8 cellular contexts compared by ENCODE assay signal in the genomic region with DNA sequence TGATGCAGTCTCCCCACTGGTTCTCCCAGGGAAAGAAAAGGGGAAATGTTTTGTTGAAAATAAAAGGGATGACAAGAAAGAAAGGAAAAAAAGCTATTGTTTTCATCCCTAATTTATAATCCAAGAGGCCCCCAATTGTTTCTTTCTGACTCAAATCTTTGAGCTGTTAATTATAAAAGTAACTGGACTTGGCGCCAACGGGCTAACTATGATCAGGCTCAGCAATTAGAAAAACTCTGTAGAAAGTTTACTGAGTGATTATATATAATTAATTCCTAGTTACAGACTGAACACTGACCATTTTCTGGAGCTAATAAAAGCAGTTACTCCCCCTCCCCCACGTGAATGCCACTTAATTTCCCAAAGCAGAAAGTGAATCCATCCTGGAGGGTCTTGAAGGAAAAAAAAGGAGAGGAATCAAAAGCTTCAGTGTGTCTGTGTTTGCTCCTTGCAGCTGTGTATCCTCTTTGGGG. TPM values are rescaled to one million over a fixed set of nuclear protein-coding genes. Genes with fewer than 3 reads are reported as not detected.
DNase-seq lines count a peak whose midpoint lies in the region; ATAC-seq and TF ChIP-seq lines count a peak whose summit lies in the region.

No MANE protein-coding gene starts in this region.

- H3K4me1 Mint-ChIP-seq in activated CD8-positive, alpha-beta T cell treated with anti-CD3 and anti-CD28 coated beads for 36 hours (ENCODE audit: low read depth), result peaks cover 28% of the 10 kb centered on the region
- H3K4me1 Mint-ChIP-seq in immature natural killer cell, result peaks cover 0 to 20% of the 10 kb centered on the region in 2 donors

- H3K4me3 ChIP-seq in stomach smooth muscle (ENCODE audit: low read length in 2 of 2), result peak overlapping the region; percentile 61 to 69

- no peaks in the 10 kb centered on the region for H3K27me3 Mint-ChIP-seq in activated CD8-positive, alpha-beta T cell treated with anti-CD3 and anti-CD28 coated beads for 36 hours
- H3K27me3 Mint-ChIP-seq in immature natural killer cell (ENCODE audit: low read depth in 3 of 3), result peaks cover 3 to 8% (median 5%) of the 10 kb centered on the region in 3 donors

- TF ChIP-seq CTCF in activated CD8-positive, alpha-beta T cell treated with anti-CD3 and anti-CD28 coated beads for 36 hours (IDR thresholded peaks at IDR 0.05), result no peak

- POLR2A ChIA-PET in activated CD8-positive, alpha-beta T cell treated with anti-CD3 and anti-CD28 coated beads for 36 hours (lab: Charles Lee), result interaction anchor here (0.9 to 1.0 kb wide), 2 partner anchors 19 to 37 kb away, joined by 3 read pairs; no protein-coding TSS in a partner anchor

- H3K27me3 ChIP-seq in stomach smooth muscle (ENCODE audit: control insufficient read depth in 1 of 2, insufficient read depth in 2 of 2, low read length in 2 of 2), result no peaks in the 10 kb centered on the region

- intact Hi-C loops in activated CD8-positive, alpha-beta T cell treated with anti-CD3 and anti-CD28 coated beads for 36 hours (cut with micrococcal nuclease), result loop anchor here (5.0 kb wide), 1 partner anchor 36 kb away; no protein-coding TSS in a partner anchor

- peak overlapping the region; percentile 99 for H3K27ac ChIP-seq in stomach smooth muscle (ENCODE audit: low read length)

- ATAC-seq in activated CD8-positive, alpha-beta T cell treated with anti-CD3 and anti-CD28 coated beads for 36 hours, result no peak
- no peak for ATAC-seq in GM18867 (IDR thresholded peaks at IDR 0.05; ENCODE audit: unreplicated experiment)

- CTCF ChIA-PET in activated CD8-positive, alpha-beta T cell treated with anti-CD3 and anti-CD28 coated beads for 36 hours (lab: Charles Lee), result interaction anchor here (0.6 to 13.7 kb wide), 4 partner anchors 14 to 608 kb away, joined by 3 to 151 read pairs (median 50); no protein-coding TSS in a partner anchor

- H3K9me3 ChIP-seq in stomach smooth muscle (ENCODE audit: control insufficient read depth in 2 of 2, low read length in 2 of 2), result no peaks in the 10 kb centered on the region

- H3K36me3 Mint-ChIP-seq in activated CD8-positive, alpha-beta T cell treated with anti-CD3 and anti-CD28 coated beads for 36 hours (ENCODE audit: low read depth), result peaks cover 38% of the 10 kb centered on the region
- H3K36me3 Mint-ChIP-seq in immature natural killer cell, result peaks cover 0 to 3% (median 0%) of the 10 kb centered on the region in 3 donors

- H3K36me3 ChIP-seq in stomach smooth muscle (ENCODE audit: control insufficient read depth in 2 of 2, insufficient read depth in 2 of 2, low read length in 2 of 2), result no peaks in the 10 kb centered on the region

- H3K9me3 Mint-ChIP-seq in activated CD8-positive, alpha-beta T cell treated with anti-CD3 and anti-CD28 coated beads for 36 hours, result no peaks in the 10 kb centered on the region
- no peaks in the 10 kb centered on the region for H3K9me3 Mint-ChIP-seq in immature natural killer cell

- H3K9ac ChIP-seq in stomach smooth muscle (ENCODE audit: low read length in 2 of 2), result peak overlapping the region; percentile 72 to 77

- H3K27ac Mint-ChIP-seq in activated CD8-positive, alpha-beta T cell treated with anti-CD3 and anti-CD28 coated beads for 36 hours, result no peak overlapping the region
- peak overlapping the region in 3 of 6 donors; percentile 48 to 73 (median 54) for H3K27ac Mint-ChIP-seq in immature natural killer cell

- peaks cover 84% of the 10 kb centered on the region for H3K4me1 ChIP-seq in stomach smooth muscle (ENCODE audit: control insufficient read depth, insufficient read depth, low read length)

- DNase-seq in NCI-H82 (lab: John Stamatoyannopoulos, UW), result peak; percentile 48
- DNase-seq in NCI-H82 treated with DMSO at 0.1 percent for 48 hours (lab: John Stamatoyannopoulos, UW; ENCODE audit: unreplicated experiment), result no peak
- no peak for DNase-seq in activated CD8-positive, alpha-beta T cell treated with anti-CD3 and anti-CD28 coated beads for 36 hours
- no peak for DNase-seq in immature natural killer cell
- DNase-seq in activated CD4-positive, CD25-positive, alpha-beta regulatory T cell (lab: John Stamatoyannopoulos, UW), result no peak
- no peak for DNase-seq in DMS 273 treated with DMSO at 0.1 percent for 48 hours (lab: John Stamatoyannopoulos, UW)

- peak overlapping the region; percentile 97 for H3K4me3 Mint-ChIP-seq in activated CD8-positive, alpha-beta T cell treated with anti-CD3 and anti-CD28 coated beads for 36 hours
- H3K4me3 Mint-ChIP-seq in immature natural killer cell, result peak overlapping the region in 4 of 5 donors; percentile 59 to 91 (median 85)

RNA-seq across cellular contexts. Expression of gene ZMYND8, which starts 3.2 kb away (rescaled TPM):
- total RNA-seq in activated CD8-positive, alpha-beta T cell treated with anti-CD3 and anti-CD28 coated beads for 36 hours, result 10 to 100 TPM; 31.9 to 33.4 TPM
- polyA plus RNA-seq in immature natural killer cell, result 10 to 100 TPM in 1 of 3 donors, 1 to 10 TPM in 2; 3.4 to 16.9 (median 5.1) TPM
